Comparison of ENCODE assay signal across 6 cellular contexts in genomic region chr1:15040685-15041084, GRCh38.
DNase-seq lines count a peak whose midpoint lies in the region; TF ChIP-seq lines count a peak whose summit lies in the region.
"Not testable (repeated sequence)": the region's sequence is repeated elsewhere in the genome, so short reads cannot be mapped to it uniquely, and the experiment has no call there.

No MANE protein-coding gene starts in this region.

- not testable (repeated sequence) for H3K27ac ChIP-seq in HEK293 (ENCODE audit: extremely low read depth, low read depth, low read length)
- H3K27ac ChIP-seq in dorsolateral prefrontal cortex, result peak overlapping the region in 39 of 59 donors; percentile 5 to 99 (median 85)
- peak overlapping the region; percentile 41 for H3K27ac ChIP-seq in substantia nigra (ENCODE audit: low read depth, low read length, poor library complexity, severe bottlenecking)
- H3K27ac ChIP-seq in temporal lobe (ENCODE audit: low read depth, low read length), result peak overlapping the region; percentile 46

- POLR2A ChIA-PET in HEK293 (lab: Yijun Ruan, JAX), result not testable (repeated sequence)

- TF ChIP-seq CTCF in HEK293 (tag by site-specific recombination; IDR thresholded peaks at IDR 0.05); dorsolateral prefrontal cortex (IDR thresholded peaks at IDR 0.05 in 54 of 56, conservative IDR thresholded peaks at IDR 0.05 in 2 of 56; ENCODE audit: low read depth in 1 of 56, partially characterized antibody in 56 of 56): not testable (repeated sequence)

- not testable (repeated sequence) for H3K4me1 ChIP-seq in HEK293 (ENCODE audit: control insufficient read depth, insufficient read depth, low read length)

- H3K9me3 ChIP-seq in HEK293 (ENCODE audit: control insufficient read depth, insufficient read depth, low read depth, low read length), result not testable (repeated sequence)

- H3K27me3 ChIP-seq in dorsolateral prefrontal cortex, result not testable (repeated sequence)

- H3K36me3 ChIP-seq in HEK293 (ENCODE audit: control insufficient read depth in 2 of 2, insufficient read depth in 1 of 2, low read length in 2 of 2), result peaks cover 0 to 33% of the 10 kb centered on the region in 2 experiments; a peak in 2 of 3 replicates

- peak; percentile 35 for DNase-seq in Jurkat, Clone E6-1 (ENCODE audit: low read depth, low spot score)
- DNase-seq in dorsolateral prefrontal cortex, result not testable (repeated sequence)
- DNase-seq in pons (ENCODE audit: low spot score) (peak; percentile 25), substantia nigra (lab: John Stamatoyannopoulos, UW) (peak in 1 of 49 donors; percentile 31)

- CTCF ChIA-PET in HEK293 (lab: Yijun Ruan, JAX), result not testable (repeated sequence)

- intact Hi-C loops in dorsolateral prefrontal cortex (cut with DNase I), result loop anchor here in 1 of 2 donors (5.0 to 10.0 kb wide), 2 partner anchors 118 to 1076 kb away; no protein-coding TSS in a partner anchor

- H3K4me3 ChIP-seq in HEK293 (ENCODE audit: low read depth, low read length); Jurkat, Clone E6-1 (ENCODE audit: low read length); dorsolateral prefrontal cortex: not testable (repeated sequence)

TF ChIP-seq in HEK293, 187 proteins besides CTCF, POLR2A, EP300 and RAD21:
- peak; percentile 76 for TF ChIP-seq PRDM1 (tag by site-specific recombination; IDR thresholded peaks at IDR 0.05)
